Comparison of ENCODE assay signal across 29 cellular contexts in genomic region chr3:187167795-187168194, GRCh38. TPM values are rescaled to one million over a fixed set of nuclear protein-coding genes. Genes with fewer than 3 reads are reported as not detected.
A peak's percentile ranks its signal among the peaks of the same experiment; 100 is the strongest.
DNase-seq lines count a peak whose midpoint lies in the region; ATAC-seq and TF ChIP-seq lines count a peak whose summit lies in the region.
"Had no signal": no experiment of that assay in that cellular context is flagged by ENCODE, and none has a peak within 500 bp of the region (broad histone marks: within the 10 kb centered on the region; RNA-seq: fewer than 3 reads in every experiment).

No MANE protein-coding gene starts in this region.

- H3K36me3 ChIP-seq in right atrium auricular region: no peaks in the 10 kb centered on the region
- no peaks in the 10 kb centered on the region for H3K36me3 ChIP-seq in stomach smooth muscle (ENCODE audit: control insufficient read depth in 2 of 2, insufficient read depth in 2 of 2, low read length in 2 of 2)
- H3K36me3 ChIP-seq: BE2C had no signal

- no peak overlapping the region for H3K27ac Mint-ChIP-seq in activated T-cell treated with anti-CD3 and anti-CD28 coated beads, Interleukin-2, amount 50 U/mL, for 24 hours
- H3K27ac Mint-ChIP-seq: CD14-positive monocyte, H9 had no signal

- no peak overlapping the region for H3K4me3 ChIP-seq in right atrium auricular region
- no peak overlapping the region for H3K4me3 ChIP-seq in stomach smooth muscle (ENCODE audit: low read length in 2 of 2)
- H3K4me3 ChIP-seq: K562, PC-9 had no signal

- H3K4me1 Mint-ChIP-seq in activated T-cell treated with anti-CD3 and anti-CD28 coated beads, Interleukin-2, amount 50 U/mL, for 24 hours (ENCODE audit: low read depth): peaks cover 10% of the 10 kb centered on the region

- no peaks in the 10 kb centered on the region for H3K27me3 Mint-ChIP-seq in activated T-cell treated with anti-CD3 and anti-CD28 coated beads, Interleukin-2, amount 50 U/mL, for 24 hours

- H3K4me1 ChIP-seq in right atrium auricular region (no peaks in the 10 kb centered on the region), stomach smooth muscle (ENCODE audit: control insufficient read depth, insufficient read depth, low read length) (peaks cover 12% of the 10 kb centered on the region)
- H3K4me1 ChIP-seq: BE2C had no signal

- H3K4me3 Mint-ChIP-seq in activated T-cell treated with anti-CD3 and anti-CD28 coated beads, Interleukin-2, amount 50 U/mL, for 24 hours: no peak overlapping the region
- H3K4me3 Mint-ChIP-seq: CD14-positive monocyte, H9 had no signal

- ATAC-seq in Right ventricle myocardium inferior (peak; percentile 68), left ventricle myocardium superior (peak; percentile 84), HG03457 (IDR thresholded peaks at IDR 0.05; ENCODE audit: unreplicated experiment) (no peak)
- ATAC-seq: HepG2, K562 had no signal

- H3K27ac ChIP-seq in right atrium auricular region (peak overlapping the region in 1 of 2 donors; percentile 37), stomach smooth muscle (ENCODE audit: low read length) (peak overlapping the region; percentile 41)
- H3K27ac ChIP-seq: 22Rv1, PC-9 had no signal

- CTCF ChIA-PET in GM10248 (lab: Yijun Ruan, JAX): interaction anchor here (1.0 to 2.8 kb wide), 4 partner anchors 28 to 318 kb away, joined by 3 to 10 read pairs (median 7); partner anchors contain the start of gene RPL39L

- POLR2A ChIA-PET in GM10248 (lab: Yijun Ruan, JAX): interaction anchor here (0.5 kb wide), 1 partner anchor 270 kb away, joined by 3 read pairs; no protein-coding TSS in a partner anchor

- DNase-seq in Right ventricle myocardium inferior (ENCODE audit: missing footprints) (no peak), right atrium auricular region (ENCODE audit: low spot score) (no peak), left ventricle myocardium superior (peak; percentile 59), NCI-H446 treated with DMSO at 0.1 percent for 48 hours (lab: John Stamatoyannopoulos, UW) (no peak), GM10248 (ENCODE audit: extremely low spot score) (no peak)
- DNase-seq in activated T-cell treated with anti-CD3 and anti-CD28 coated beads, Interleukin-2, amount 50 U/mL, for 24 hours: no peak
- DNase-seq: BE2C, Calu3, DMS79 treated with DMSO at 0.1 percent for 48 hours, GF-D8, H9, Kasumi-1, NCI-H1105 treated with DMSO at 0.1 percent for 48 hours, NCI-H146, NCI-H1930, NCI-H446, NCI-H526, NCI-H82, PC-9, SHP77 treated with DMSO at 0.1 percent for 48 hours had no signal

- TF ChIP-seq CTCF in right atrium auricular region (IDR thresholded peaks at IDR 0.05) (no peak), GM10248 (IDR thresholded peaks at IDR 0.05; ENCODE audit: control extremely low read depth, extremely low read depth, low read depth, missing control alignments) (no peak)

- H3K9me3 Mint-ChIP-seq in activated T-cell treated with anti-CD3 and anti-CD28 coated beads, Interleukin-2, amount 50 U/mL, for 24 hours: no peaks in the 10 kb centered on the region

- H3K36me3 Mint-ChIP-seq in activated T-cell treated with anti-CD3 and anti-CD28 coated beads, Interleukin-2, amount 50 U/mL, for 24 hours (ENCODE audit: low read depth): no peaks in the 10 kb centered on the region
- H3K36me3 Mint-ChIP-seq: CD14-positive monocyte had no signal

- H3K27me3 ChIP-seq in right atrium auricular region (no peaks in the 10 kb centered on the region), stomach smooth muscle (ENCODE audit: control insufficient read depth in 1 of 2, insufficient read depth in 2 of 2, low read length in 2 of 2) (no peaks in the 10 kb centered on the region)
- H3K27me3 ChIP-seq: BE2C had no signal

- no peak overlapping the region for H3K9ac ChIP-seq in stomach smooth muscle (ENCODE audit: low read length in 2 of 2)

- H3K9me3 ChIP-seq in right atrium auricular region (no peaks in the 10 kb centered on the region), stomach smooth muscle (ENCODE audit: control insufficient read depth in 2 of 2, low read length in 2 of 2) (no peaks in the 10 kb centered on the region)
- H3K9me3 ChIP-seq: BE2C had no signal

- intact Hi-C loops in Right ventricle myocardium inferior (cut with DNase I) (no loop called here), left ventricle myocardium superior (cut with micrococcal nuclease) (loop anchor here (5.0 kb wide), 1 partner anchor 320 kb away; no protein-coding TSS in a partner anchor)

RNA-seq across cellular contexts. Expression of gene RPL39L, which starts 28.5 kb away (rescaled TPM):
- total RNA-seq in Right ventricle myocardium inferior: 5.9 TPM
- 10 to 100 TPM; 11.9 to 12.7 TPM for total RNA-seq in right atrium auricular region
- total RNA-seq in left ventricle myocardium superior: 4.1 TPM
- total RNA-seq: HepG2, HT1080 had no signal

RNA-seq across cellular contexts. Expression of gene RTP1, which starts 29.5 kb away (rescaled TPM):
- total RNA-seq in Right ventricle myocardium inferior: not detected
- total RNA-seq in right atrium auricular region: not detected
- not detected for total RNA-seq in left ventricle myocardium superior
- total RNA-seq: Calu3, HepG2, HT1080, K562, MCF 10A, PC-9, RPMI7951 had no signal
